7 cellular contexts compared by ENCODE assay signal in the genomic region with DNA sequence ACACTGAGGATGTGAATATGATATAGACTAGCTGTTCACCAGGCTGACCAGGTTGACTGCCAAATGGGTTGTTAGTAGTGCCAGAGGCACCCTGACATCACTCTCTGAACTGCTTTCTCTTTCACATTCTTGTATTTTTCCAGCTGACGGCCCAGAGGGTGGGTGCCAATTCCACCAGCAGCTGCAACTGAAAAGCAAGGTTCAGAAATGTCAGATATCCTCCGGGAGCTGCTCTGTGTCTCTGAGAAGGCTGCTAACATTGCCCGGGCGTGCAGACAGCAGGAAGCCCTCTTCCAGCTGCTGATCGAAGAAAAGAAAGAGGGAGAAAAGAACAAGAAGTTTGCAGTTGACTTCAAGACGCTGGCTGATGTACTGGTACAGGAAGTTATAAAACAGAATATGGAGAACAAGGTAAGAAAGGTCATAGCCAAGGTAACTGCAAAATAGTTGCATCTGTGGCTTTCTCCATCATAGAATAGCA. TPM values are rescaled to one million over a fixed set of nuclear protein-coding genes. Genes with fewer than 3 reads are reported as not detected.
DNase-seq lines count a peak whose midpoint lies in the region; ATAC-seq and TF ChIP-seq lines count a peak whose summit lies in the region.

No MANE protein-coding gene starts in this region.

- DNase-seq in brain pericyte (ENCODE audit: low read depth, low spot score) (peak; percentile 72), left colon (peak; percentile 57 to 58), SW480 (ENCODE audit: low spot score) (no peak)
- DNase-seq in stimulated activated CD4-positive, alpha-beta T cell treated with anti-CD3 and anti-CD28 coated beads, Interleukin-2, amount 100 ng/mL, for 24 hours, result peak; percentile 34 to 36

- intact Hi-C loops in left colon (cut with DNase I, micrococcal nuclease), result no loop called here

- ATAC-seq in GM19025 (IDR thresholded peaks at IDR 0.05; ENCODE audit: low read depth, unreplicated experiment) (peak; percentile 93), HG03066 (IDR thresholded peaks at IDR 0.05; ENCODE audit: low read depth, unreplicated experiment) (peak; percentile 83), SK-N-SH treated with all-trans-retinoic acid at 6 μM for 48 hours (peak; percentile 89), left colon (peak; percentile 86)

TF ChIP-seq in SK-N-SH treated with all-trans-retinoic acid at 6 μM for 48 hours, 23 proteins besides CTCF, POLR2A, EP300 and RAD21:
- no peak for TF ChIP-seq ARNTL (CRISPR knock-in tag; IDR thresholded peaks at IDR 0.05; ENCODE audit: borderline replicate concordance, low read depth)
- no peak for TF ChIP-seq ZC3H10 (CRISPR knock-in tag; IDR thresholded peaks at IDR 0.05)
- no peak for TF ChIP-seq ESRRG (CRISPR knock-in tag; IDR thresholded peaks at IDR 0.05)
- no peak for TF ChIP-seq GLIS3 (CRISPR knock-in tag; IDR thresholded peaks at IDR 0.05)
- TF ChIP-seq ZFP3 (CRISPR knock-in tag; IDR thresholded peaks at IDR 0.05), result no peak
- no peak for TF ChIP-seq TOX (CRISPR knock-in tag; IDR thresholded peaks at IDR 0.05; ENCODE audit: borderline replicate concordance)
- TF ChIP-seq, protein P1, sequence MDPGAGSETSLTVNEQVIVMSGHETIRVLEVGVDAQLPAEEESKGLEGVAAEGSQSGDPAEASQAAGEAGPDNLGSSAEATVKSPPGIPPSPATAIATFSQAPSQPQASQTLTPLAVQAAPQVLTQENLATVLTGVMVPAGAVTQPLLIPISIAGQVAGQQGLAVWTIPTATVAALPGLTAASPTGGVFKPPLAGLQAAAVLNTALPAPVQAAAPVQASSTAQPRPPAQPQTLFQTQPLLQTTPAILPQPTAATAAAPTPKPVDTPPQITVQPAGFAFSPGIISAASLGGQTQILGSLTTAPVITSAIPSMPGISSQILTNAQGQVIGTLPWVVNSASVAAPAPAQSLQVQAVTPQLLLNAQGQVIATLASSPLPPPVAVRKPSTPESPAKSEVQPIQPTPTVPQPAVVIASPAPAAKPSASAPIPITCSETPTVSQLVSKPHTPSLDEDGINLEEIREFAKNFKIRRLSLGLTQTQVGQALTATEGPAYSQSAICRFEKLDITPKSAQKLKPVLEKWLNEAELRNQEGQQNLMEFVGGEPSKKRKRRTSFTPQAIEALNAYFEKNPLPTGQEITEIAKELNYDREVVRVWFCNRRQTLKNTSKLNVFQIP (CRISPR knock-in tag; IDR thresholded peaks at IDR 0.05; ENCODE audit: borderline replicate concordance, low read depth), result no peak
- TF ChIP-seq, protein P2, sequence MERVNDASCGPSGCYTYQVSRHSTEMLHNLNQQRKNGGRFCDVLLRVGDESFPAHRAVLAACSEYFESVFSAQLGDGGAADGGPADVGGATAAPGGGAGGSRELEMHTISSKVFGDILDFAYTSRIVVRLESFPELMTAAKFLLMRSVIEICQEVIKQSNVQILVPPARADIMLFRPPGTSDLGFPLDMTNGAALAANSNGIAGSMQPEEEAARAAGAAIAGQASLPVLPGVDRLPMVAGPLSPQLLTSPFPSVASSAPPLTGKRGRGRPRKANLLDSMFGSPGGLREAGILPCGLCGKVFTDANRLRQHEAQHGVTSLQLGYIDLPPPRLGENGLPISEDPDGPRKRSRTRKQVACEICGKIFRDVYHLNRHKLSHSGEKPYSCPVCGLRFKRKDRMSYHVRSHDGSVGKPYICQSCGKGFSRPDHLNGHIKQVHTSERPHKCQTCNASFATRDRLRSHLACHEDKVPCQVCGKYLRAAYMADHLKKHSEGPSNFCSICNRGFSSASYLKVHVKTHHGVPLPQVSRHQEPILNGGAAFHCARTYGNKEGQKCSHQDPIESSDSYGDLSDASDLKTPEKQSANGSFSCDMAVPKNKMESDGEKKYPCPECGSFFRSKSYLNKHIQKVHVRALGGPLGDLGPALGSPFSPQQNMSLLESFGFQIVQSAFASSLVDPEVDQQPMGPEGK (CRISPR knock-in tag; IDR thresholded peaks at IDR 0.05; ENCODE audit: borderline replicate concordance), result no peak
- no peak for TF ChIP-seq OSR1 (CRISPR knock-in tag; IDR thresholded peaks at IDR 0.05)
- no peak for TF ChIP-seq ZNF565 (CRISPR knock-in tag; conservative IDR thresholded peaks at IDR 0.05; ENCODE audit: low read depth)

RNA-seq across cellular contexts. Expression of a gene that starts 16.5 kb away (rescaled TPM):
- 10 to 100 TPM; 39.8 to 45.8 TPM for total RNA-seq in left colon

RNA-seq across cellular contexts. Expression of a gene that starts 40.3 kb away (rescaled TPM):
- total RNA-seq in left colon, result 10 to 100 TPM; 51.4 to 66.1 TPM

RNA-seq across cellular contexts. Expression of a gene that starts 48.2 kb away (rescaled TPM):
- total RNA-seq in left colon, result 10 to 100 TPM; 71.8 to 84.6 TPM
